9 cellular contexts compared by ENCODE assay signal in the genomic region with DNA sequence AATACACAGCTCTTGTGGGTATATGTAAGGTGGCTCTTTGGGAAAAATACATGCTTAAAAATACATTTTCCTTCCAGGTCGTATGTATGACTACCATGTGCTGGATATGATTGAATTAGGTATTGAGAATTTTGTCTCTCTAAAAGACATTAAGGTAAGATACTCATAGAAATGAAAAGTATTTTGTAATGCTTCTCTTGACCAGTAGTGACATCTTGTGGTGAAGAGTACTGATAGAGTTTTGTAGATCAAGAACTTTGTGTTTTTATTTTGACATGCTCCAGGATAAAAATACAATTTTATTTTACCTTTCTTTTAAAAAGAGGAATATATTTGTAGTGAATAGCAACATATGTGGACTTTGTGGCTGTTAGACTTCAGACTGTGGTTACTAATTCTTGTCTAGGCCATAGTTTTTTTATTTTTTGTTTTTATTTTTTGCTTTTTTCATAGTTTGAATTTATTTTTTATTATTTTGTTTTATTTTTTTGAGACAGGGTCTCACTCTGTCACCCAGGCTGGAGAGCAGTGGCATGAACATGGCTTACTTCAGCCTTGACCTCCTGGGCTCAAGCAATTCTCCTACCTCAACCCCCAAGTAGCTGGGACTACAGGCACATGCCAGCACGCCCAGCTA. TPM values are rescaled to one million over a fixed set of nuclear protein-coding genes. Genes with fewer than 3 reads are reported as not detected.
DNase-seq lines count a peak whose midpoint lies in the region; ATAC-seq and TF ChIP-seq lines count a peak whose summit lies in the region.
"Had no signal": no experiment of that assay in that cellular context is flagged by ENCODE, and none has a peak within 500 bp of the region (broad histone marks: within the 10 kb centered on the region; RNA-seq: fewer than 3 reads in every experiment).

No MANE protein-coding gene starts in this region.

- no peak overlapping the region for H3K4me3 ChIP-seq in NB4 (ENCODE audit: low read depth, low read length)
- H3K4me3 ChIP-seq: coronary artery had no signal

- H3K9me3 Mint-ChIP-seq in neural crest cell = no peaks in the 10 kb centered on the region

- H3K36me3 Mint-ChIP-seq in neural crest cell (ENCODE audit: low read depth) = peaks cover 6% of the 10 kb centered on the region

- no peak overlapping the region for H3K27ac Mint-ChIP-seq in neural crest cell (ENCODE audit: unreplicated experiment)

- no peak for TF ChIP-seq POLR2A in NB4 (IDR thresholded peaks at IDR 0.05; ENCODE audit: extremely low read depth, insufficient read length)

- DNase-seq in EH (ENCODE audit: low read depth) (peak; percentile 56), NB4 (ENCODE audit: low read depth) (peak; percentile 47), dermis blood vessel endothelial cell (peak; percentile 65), neural crest cell (ENCODE audit: low read depth, low spot score) (no peak)
- no peak for DNase-seq in stimulated activated CD4-positive, alpha-beta T cell treated with anti-CD3 and anti-CD28 coated beads, Interleukin-4, amount 100 ng/mL, for 1 hour

- ATAC-seq in HG02970 (IDR thresholded peaks at IDR 0.05; ENCODE audit: low FRiP score, unreplicated experiment) (no peak), GM21528 (IDR thresholded peaks at IDR 0.05; ENCODE audit: low FRiP score, unreplicated experiment) (no peak), GM19397 (IDR thresholded peaks at IDR 0.05; ENCODE audit: unreplicated experiment) (no peak)

- TF ChIP-seq CTCF in NB4 (IDR thresholded peaks at IDR 0.05; ENCODE audit: low read depth, low read length) (no peak), neural crest cell (conservative IDR thresholded peaks at IDR 0.05) (peak; percentile 65)

- no peak overlapping the region for H3K4me3 Mint-ChIP-seq in neural crest cell

- H3K4me1 Mint-ChIP-seq in neural crest cell = no peaks in the 10 kb centered on the region

- no peaks in the 10 kb centered on the region for H3K27me3 Mint-ChIP-seq in neural crest cell (ENCODE audit: low read depth)

RNA-seq across cellular contexts. Expression of a gene that starts 17.9 kb away (rescaled TPM):
- total RNA-seq in dermis blood vessel endothelial cell (17.7 and 18.3 TPM in 2 replicates), neural crest cell (30.4 and 35.9 TPM in 2 replicates)

RNA-seq across cellular contexts. Expression of a gene that starts 41.2 kb away (rescaled TPM):
- total RNA-seq in dermis blood vessel endothelial cell (47.1 and 62.6 TPM in 2 replicates), neural crest cell (134 and 147 TPM in 2 replicates)

Comparison
In these comparisons a context has a peak if more than half of its experiments do, and no peak if none do; other contexts are left out.
1. DNase-seq: peak in EH (single experiment), NB4 (single experiment) and dermis blood vessel endothelial cell (single experiment); none in neural crest cell (single experiment) and stimulated activated CD4-positive, alpha-beta T cell treated with anti-CD3 and anti-CD28 coated beads, Interleukin-4, amount 100 ng/mL, for 1 hour (single experiment).